ENCODE assay signal across 30 cellular contexts in the genomic region with DNA sequence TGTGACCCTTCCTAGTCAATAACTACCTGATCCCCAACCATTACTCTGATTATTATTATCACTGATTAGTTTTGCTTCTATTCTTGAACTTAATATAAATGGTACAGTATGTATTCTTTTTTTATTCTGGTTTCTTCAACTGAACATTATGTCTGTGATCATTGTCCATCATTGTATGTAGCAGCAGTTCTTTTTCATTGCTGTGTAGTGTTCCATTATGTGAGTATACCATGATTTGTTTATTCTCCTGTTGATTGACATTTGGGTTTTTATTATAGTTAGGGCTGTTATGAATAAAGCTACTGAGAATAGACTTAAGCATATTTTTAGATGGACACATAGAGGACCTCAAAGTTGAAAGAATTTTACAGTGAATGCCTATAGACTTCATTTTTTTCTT.
"Had no signal": no experiment of that assay in that cellular context is flagged by ENCODE, and none has a peak within 500 bp of the region (broad histone marks: within the 10 kb centered on the region; RNA-seq: fewer than 3 reads in every experiment).

No MANE protein-coding gene starts in this region.

- FAIRE-seq: islet of Langerhans, kidney, pancreas had no signal

- ATAC-seq: left colon; left lung; lower lobe of right lung; naive thymus-derived CD8-positive, alpha-beta T cell; pancreas; right cardiac atrium; sciatic nerve; stimulated activated naive B cell treated with anti-CD40 and anti-IgM and Interleukin-4, amounts not matched to agents 10 μg/mL and 1 μg/mL and 100 μg/mL, for 72 hours; stimulated activated naive CD8-positive, alpha-beta T cell treated with anti-CD3 and anti-CD28 coated beads, Interleukin-15, Interleukin-2, amounts not matched to agents 100 U/mL and 50 U/mL, for 24 hours had no signal

- H3K27me3 Mint-ChIP-seq: stimulated activated naive B cell treated with anti-CD40 and anti-IgM and Interleukin-4, amounts not matched to agents 10 μg/mL and 1 μg/mL and 100 μg/mL, for 72 hours had no signal

- H3K36me3 ChIP-seq: left lung, lower lobe of right lung, pancreas, prostate gland, thyroid gland, transverse colon, upper lobe of left lung had no signal

- H3K4me3 Mint-ChIP-seq: stimulated activated naive B cell treated with anti-CD40 and anti-IgM and Interleukin-4, amounts not matched to agents 10 μg/mL and 1 μg/mL and 100 μg/mL, for 72 hours had no signal

- H3K4me3 ChIP-seq: left lung, lower lobe of right lung, pancreas, prostate gland, skin epidermis, stomach, testis, thyroid gland, transverse colon, upper lobe of left lung had no signal

- H3K9me3 ChIP-seq: lower lobe of right lung, pancreas, prostate gland, testis, thyroid gland had no signal

- H3K27me3 ChIP-seq: left lung, pancreas, stomach, testis, thyroid gland, transverse colon, upper lobe of left lung had no signal

- DNase-seq: hypothalamus; immature natural killer cell; kidney; left colon; left lung; lower lobe of right lung; mammary epithelial cell; mesenchymal stem cell; naive thymus-derived CD8-positive, alpha-beta T cell; nucleus accumbens; pancreas; posterior cingulate gyrus; retina; right cardiac atrium; stimulated activated CD4-positive, alpha-beta T cell treated with anti-CD3 and anti-CD28 coated beads, Interleukin-12 subunit alpha, Interleukin-12 subunit beta, amount 100 ng/mL, for 4 hours; stimulated activated CD4-positive, alpha-beta T cell treated with anti-CD3 and anti-CD28 coated beads, Interleukin-15, amount 100 ng/mL, for 24 hours; stimulated activated CD4-positive, alpha-beta T cell treated with anti-CD3 and anti-CD28 coated beads, Interleukin-2, amount 100 ng/mL, for 24 hours; stimulated activated CD4-positive, alpha-beta T cell treated with anti-CD3 and anti-CD28 coated beads, Interleukin-4, amount 100 ng/mL, for 1 hour; stimulated activated naive B cell treated with anti-CD40 and anti-IgM and Interleukin-4, amounts not matched to agents 10 μg/mL and 1 μg/mL and 100 μg/mL, for 72 hours; stimulated activated naive CD8-positive, alpha-beta T cell treated with anti-CD3 and anti-CD28 coated beads, Interleukin-15, Interleukin-2, amounts not matched to agents 100 U/mL and 50 U/mL, for 24 hours; stomach; testis; thyroid gland; transverse colon; upper lobe of left lung had no signal

- H3K4me1 ChIP-seq: pancreas had no signal

- H3K27ac Mint-ChIP-seq: immature natural killer cell; naive thymus-derived CD8-positive, alpha-beta T cell; nephron; stimulated activated naive B cell treated with anti-CD40 and anti-IgM and Interleukin-4, amounts not matched to agents 10 μg/mL and 1 μg/mL and 100 μg/mL, for 72 hours had no signal

- H3K27ac ChIP-seq: left lung, lower lobe of right lung, pancreas, prostate gland, skin epidermis, stomach, testis, thyroid gland, transverse colon, upper lobe of left lung had no signal
